ENCODE assay signal across 1 cellular context in the genomic region with DNA sequence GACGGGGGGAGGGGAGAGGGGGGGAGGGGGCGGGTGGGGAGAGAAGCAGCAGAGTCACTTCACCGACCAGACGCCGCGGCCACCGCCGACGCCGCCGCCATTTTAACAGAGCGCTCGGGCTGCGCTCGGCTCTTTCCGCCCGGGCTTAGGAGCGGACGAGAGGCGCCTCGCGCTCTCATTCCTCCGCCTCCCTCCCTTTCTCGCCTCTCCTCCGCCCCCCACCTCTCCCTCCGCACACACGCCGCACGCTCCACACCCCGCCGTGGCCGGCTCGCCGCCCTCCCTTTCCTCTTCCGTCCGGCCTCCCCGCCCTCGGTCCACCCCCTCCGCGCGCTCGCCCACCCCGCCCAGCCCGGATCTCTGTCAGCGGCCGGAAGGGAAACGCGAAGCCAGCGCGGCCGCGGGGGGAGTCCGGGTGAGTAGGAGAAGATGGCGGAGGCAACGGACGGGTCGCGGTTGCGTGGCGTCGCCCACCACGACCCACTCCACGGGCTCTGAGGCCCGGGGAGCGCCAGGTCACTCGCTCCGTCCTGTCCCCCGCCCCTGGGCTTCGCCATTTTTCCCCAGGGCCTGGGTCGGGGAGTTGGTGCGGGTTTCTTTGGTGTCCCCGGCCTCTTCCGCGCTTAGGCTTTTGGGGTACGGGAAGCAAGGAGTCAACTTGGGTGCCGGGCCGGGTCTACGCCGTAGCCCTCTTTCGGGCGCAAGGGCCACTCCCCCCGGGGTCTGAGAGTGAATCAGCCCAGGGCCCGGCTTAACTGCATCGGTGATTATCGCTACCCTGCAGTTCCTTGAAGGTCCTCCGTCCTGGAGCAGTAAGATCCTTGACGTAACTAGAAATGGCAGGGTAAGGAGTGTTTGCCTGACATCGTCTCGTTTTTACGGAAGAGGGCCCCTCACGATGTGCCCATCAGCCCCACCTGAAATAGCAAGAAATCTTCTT.
TF ChIP-seq lines count a peak whose summit lies in the region.

TSS of gene USP34 (minus strand) at position 123 of the 940 bp plus-strand sequence. CDS start 395 bp downstream, outside the sequence.

TF ChIP-seq in neural cell, 6 proteins besides CTCF, POLR2A, EP300 and RAD21 (continued from another document):
- TF ChIP-seq, protein P1, sequence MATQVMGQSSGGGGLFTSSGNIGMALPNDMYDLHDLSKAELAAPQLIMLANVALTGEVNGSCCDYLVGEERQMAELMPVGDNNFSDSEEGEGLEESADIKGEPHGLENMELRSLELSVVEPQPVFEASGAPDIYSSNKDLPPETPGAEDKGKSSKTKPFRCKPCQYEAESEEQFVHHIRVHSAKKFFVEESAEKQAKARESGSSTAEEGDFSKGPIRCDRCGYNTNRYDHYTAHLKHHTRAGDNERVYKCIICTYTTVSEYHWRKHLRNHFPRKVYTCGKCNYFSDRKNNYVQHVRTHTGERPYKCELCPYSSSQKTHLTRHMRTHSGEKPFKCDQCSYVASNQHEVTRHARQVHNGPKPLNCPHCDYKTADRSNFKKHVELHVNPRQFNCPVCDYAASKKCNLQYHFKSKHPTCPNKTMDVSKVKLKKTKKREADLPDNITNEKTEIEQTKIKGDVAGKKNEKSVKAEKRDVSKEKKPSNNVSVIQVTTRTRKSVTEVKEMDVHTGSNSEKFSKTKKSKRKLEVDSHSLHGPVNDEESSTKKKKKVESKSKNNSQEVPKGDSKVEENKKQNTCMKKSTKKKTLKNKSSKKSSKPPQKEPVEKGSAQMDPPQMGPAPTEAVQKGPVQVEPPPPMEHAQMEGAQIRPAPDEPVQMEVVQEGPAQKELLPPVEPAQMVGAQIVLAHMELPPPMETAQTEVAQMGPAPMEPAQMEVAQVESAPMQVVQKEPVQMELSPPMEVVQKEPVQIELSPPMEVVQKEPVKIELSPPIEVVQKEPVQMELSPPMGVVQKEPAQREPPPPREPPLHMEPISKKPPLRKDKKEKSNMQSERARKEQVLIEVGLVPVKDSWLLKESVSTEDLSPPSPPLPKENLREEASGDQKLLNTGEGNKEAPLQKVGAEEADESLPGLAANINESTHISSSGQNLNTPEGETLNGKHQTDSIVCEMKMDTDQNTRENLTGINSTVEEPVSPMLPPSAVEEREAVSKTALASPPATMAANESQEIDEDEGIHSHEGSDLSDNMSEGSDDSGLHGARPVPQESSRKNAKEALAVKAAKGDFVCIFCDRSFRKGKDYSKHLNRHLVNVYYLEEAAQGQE (IDR thresholded peaks at IDR 0.05; ENCODE audit: borderline replicate concordance) = peak; percentile 67
- TF ChIP-seq SMC3 (conservative IDR thresholded peaks at IDR 0.05; ENCODE audit: poor library complexity) = peak; percentile 32
- TF ChIP-seq POLR2AphosphoS5 (IDR thresholded peaks at IDR 0.05) = peak; percentile 82
